In genomic region chr16:78706637-78707036, GRCh38 we compare ENCODE assay signal across 1 cellular context.
TF ChIP-seq lines count a peak whose summit lies in the region.

No MANE protein-coding gene starts in this region.

TF ChIP-seq in HepG2, 621 proteins besides CTCF, POLR2A, EP300 and RAD21 (continued from another document):
- TF ChIP-seq ZMYM2 (CRISPR knock-in tag; IDR thresholded peaks at IDR 0.05) (0 out of 2 replicates have a peak, but pooled peaks have one; percentile 36), BCL6 (CRISPR knock-in tag; IDR thresholded peaks at IDR 0.05) (0 out of 2 replicates have a peak, but pooled peaks have one; percentile 37), ZNF770 (CRISPR knock-in tag; IDR thresholded peaks at IDR 0.05) (peak; percentile 75), SALL1 (CRISPR knock-in tag; IDR thresholded peaks at IDR 0.05) (peak; percentile 72), HNRNPL (IDR thresholded peaks at IDR 0.05; ENCODE audit: low read depth, low read length) (no peak), RBM22 (optimal IDR thresholded peaks at IDR 0.05; ENCODE audit: low read length) (no peak), ZNF431 (CRISPR knock-in tag; IDR thresholded peaks at IDR 0.05; ENCODE audit: borderline replicate concordance, low read depth) (no peak), NCOA1 (CRISPR knock-in tag; IDR thresholded peaks at IDR 0.05) (no peak), RCOR2 (CRISPR knock-in tag; IDR thresholded peaks at IDR 0.05) (0 out of 2 replicates have a peak, but pooled peaks have one; percentile 25), PCBP1 (IDR thresholded peaks at IDR 0.05; ENCODE audit: borderline replicate concordance, low read depth, low read length) (no peak), ELF3 (CRISPR knock-in tag; IDR thresholded peaks at IDR 0.05) (no peak), ZNF598 (CRISPR knock-in tag; IDR thresholded peaks at IDR 0.05; ENCODE audit: borderline replicate concordance) (0 out of 2 replicates have a peak, but pooled peaks have one; percentile 56), ZFP1 (CRISPR knock-in tag; IDR thresholded peaks at IDR 0.05) (no peak), ZSCAN31 (CRISPR knock-in tag; IDR thresholded peaks at IDR 0.05; ENCODE audit: low read depth) (no peak), ZMYM4 (CRISPR knock-in tag; IDR thresholded peaks at IDR 0.05) (peak; percentile 59), TCF7 (IDR thresholded peaks at IDR 0.05; ENCODE audit: low read depth) (no peak), ZNF567 (CRISPR knock-in tag; IDR thresholded peaks at IDR 0.05; ENCODE audit: borderline replicate concordance) (no peak), FOXA3 (CRISPR knock-in tag; IDR thresholded peaks at IDR 0.05) (0 out of 2 replicates have a peak, but pooled peaks have one; percentile 9), IRF2 (CRISPR knock-in tag; IDR thresholded peaks at IDR 0.05) (no peak), FOSL2 (CRISPR knock-in tag; IDR thresholded peaks at IDR 0.05) (peak; percentile 61), HMGXB3 (CRISPR knock-in tag; IDR thresholded peaks at IDR 0.05; ENCODE audit: borderline replicate concordance) (no peak), RARA (CRISPR knock-in tag; IDR thresholded peaks at IDR 0.05) (peak; percentile 58; the same call in 1 of the 2 replicates), KAT8 (CRISPR knock-in tag; IDR thresholded peaks at IDR 0.05) (no peak), RAD51 (IDR thresholded peaks at IDR 0.05; ENCODE audit: borderline replicate concordance) (no peak), NR2F1 (CRISPR knock-in tag; IDR thresholded peaks at IDR 0.05) (peak; percentile 40 to 42; a peak in 1 of 4 replicates), PAWR (CRISPR knock-in tag; IDR thresholded peaks at IDR 0.05; ENCODE audit: borderline replicate concordance) (no peak), NR2F6 (IDR thresholded peaks at IDR 0.05) (peak; percentile 78), NR2F6 (CRISPR knock-in tag; IDR thresholded peaks at IDR 0.05) (peak; percentile 84), ZNF749 (CRISPR knock-in tag; IDR thresholded peaks at IDR 0.05; ENCODE audit: borderline replicate concordance) (no peak), POGZ (CRISPR knock-in tag; IDR thresholded peaks at IDR 0.05) (0 out of 2 replicates have a peak, but pooled peaks have one; percentile 32), HNF4A (CRISPR knock-in tag; IDR thresholded peaks at IDR 0.05) (peak; percentile 57), HDAC2 (CRISPR knock-in tag; IDR thresholded peaks at IDR 0.05) (peak; percentile 47), GATAD2A (CRISPR knock-in tag; IDR thresholded peaks at IDR 0.05) (peak; percentile 68; the same call in 1 of the 2 replicates), FOXO1 (CRISPR knock-in tag; IDR thresholded peaks at IDR 0.05) (peak; percentile 44; the same call in 1 of the 2 replicates)
- TF ChIP-seq, protein P1, sequence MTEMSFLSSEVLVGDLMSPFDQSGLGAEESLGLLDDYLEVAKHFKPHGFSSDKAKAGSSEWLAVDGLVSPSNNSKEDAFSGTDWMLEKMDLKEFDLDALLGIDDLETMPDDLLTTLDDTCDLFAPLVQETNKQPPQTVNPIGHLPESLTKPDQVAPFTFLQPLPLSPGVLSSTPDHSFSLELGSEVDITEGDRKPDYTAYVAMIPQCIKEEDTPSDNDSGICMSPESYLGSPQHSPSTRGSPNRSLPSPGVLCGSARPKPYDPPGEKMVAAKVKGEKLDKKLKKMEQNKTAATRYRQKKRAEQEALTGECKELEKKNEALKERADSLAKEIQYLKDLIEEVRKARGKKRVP (CRISPR knock-in tag; IDR thresholded peaks at IDR 0.05) = 0 out of 4 replicates have a peak, but pooled peaks of 1 of the 2 experiments have one; percentile 19
- TF ChIP-seq, protein P2, sequence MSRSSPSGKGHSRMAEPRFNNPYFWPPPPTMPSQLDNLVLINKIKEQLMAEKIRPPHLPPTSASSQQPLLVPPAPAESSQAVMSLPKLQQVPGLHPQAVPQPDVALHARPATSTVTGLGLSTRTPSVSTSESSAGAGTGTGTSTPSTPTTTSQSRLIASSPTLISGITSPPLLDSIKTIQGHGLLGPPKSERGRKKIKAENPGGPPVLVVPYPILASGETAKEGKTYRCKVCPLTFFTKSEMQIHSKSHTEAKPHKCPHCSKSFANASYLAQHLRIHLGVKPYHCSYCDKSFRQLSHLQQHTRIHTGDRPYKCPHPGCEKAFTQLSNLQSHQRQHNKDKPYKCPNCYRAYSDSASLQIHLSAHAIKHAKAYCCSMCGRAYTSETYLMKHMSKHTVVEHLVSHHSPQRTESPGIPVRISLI (CRISPR knock-in tag; IDR thresholded peaks at IDR 0.05; ENCODE audit: borderline replicate concordance) = peak; percentile 46; the same call in 1 of the 2 replicates
- TF ChIP-seq, protein P3, sequence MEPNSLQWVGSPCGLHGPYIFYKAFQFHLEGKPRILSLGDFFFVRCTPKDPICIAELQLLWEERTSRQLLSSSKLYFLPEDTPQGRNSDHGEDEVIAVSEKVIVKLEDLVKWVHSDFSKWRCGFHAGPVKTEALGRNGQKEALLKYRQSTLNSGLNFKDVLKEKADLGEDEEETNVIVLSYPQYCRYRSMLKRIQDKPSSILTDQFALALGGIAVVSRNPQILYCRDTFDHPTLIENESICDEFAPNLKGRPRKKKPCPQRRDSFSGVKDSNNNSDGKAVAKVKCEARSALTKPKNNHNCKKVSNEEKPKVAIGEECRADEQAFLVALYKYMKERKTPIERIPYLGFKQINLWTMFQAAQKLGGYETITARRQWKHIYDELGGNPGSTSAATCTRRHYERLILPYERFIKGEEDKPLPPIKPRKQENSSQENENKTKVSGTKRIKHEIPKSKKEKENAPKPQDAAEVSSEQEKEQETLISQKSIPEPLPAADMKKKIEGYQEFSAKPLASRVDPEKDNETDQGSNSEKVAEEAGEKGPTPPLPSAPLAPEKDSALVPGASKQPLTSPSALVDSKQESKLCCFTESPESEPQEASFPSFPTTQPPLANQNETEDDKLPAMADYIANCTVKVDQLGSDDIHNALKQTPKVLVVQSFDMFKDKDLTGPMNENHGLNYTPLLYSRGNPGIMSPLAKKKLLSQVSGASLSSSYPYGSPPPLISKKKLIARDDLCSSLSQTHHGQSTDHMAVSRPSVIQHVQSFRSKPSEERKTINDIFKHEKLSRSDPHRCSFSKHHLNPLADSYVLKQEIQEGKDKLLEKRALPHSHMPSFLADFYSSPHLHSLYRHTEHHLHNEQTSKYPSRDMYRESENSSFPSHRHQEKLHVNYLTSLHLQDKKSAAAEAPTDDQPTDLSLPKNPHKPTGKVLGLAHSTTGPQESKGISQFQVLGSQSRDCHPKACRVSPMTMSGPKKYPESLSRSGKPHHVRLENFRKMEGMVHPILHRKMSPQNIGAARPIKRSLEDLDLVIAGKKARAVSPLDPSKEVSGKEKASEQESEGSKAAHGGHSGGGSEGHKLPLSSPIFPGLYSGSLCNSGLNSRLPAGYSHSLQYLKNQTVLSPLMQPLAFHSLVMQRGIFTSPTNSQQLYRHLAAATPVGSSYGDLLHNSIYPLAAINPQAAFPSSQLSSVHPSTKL (CRISPR knock-in tag; IDR thresholded peaks at IDR 0.05) = peak; percentile 78
- TF ChIP-seq, protein P4, sequence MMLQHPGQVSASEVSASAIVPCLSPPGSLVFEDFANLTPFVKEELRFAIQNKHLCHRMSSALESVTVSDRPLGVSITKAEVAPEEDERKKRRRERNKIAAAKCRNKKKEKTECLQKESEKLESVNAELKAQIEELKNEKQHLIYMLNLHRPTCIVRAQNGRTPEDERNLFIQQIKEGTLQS (CRISPR knock-in tag; IDR thresholded peaks at IDR 0.05) = peak; percentile 36; the same call in 1 of the 2 replicates
TF ChIP-seq in HepG2: peak in this region for 34.
